ENCODE assay signal across 17 cellular contexts in the genomic region with DNA sequence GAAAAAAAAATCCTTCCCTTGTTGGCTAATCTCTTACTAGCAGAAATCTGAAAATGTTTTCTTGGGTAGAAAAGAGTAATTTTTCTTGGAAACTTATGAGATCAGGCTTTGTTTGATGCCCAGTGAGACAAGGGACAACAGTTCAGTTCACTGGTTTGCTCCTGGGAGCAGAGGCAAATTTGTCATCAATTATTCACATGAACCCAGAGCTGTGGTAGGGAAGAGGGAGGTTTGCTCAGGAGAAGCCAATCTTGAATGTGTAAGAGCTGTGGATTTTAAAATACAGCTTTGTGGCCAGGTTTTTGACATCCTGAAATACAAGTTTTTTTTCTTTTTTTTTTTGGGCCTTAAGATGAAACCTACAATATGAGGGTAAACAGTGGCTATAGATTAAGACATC.
"Had no signal": no experiment of that assay in that cellular context is flagged by ENCODE, and none has a peak within 500 bp of the region (broad histone marks: within the 10 kb centered on the region; RNA-seq: fewer than 3 reads in every experiment).

No MANE protein-coding gene starts in this region.

- H3K27ac ChIP-seq: cardiac muscle cell, dorsolateral prefrontal cortex, ovary, thyroid gland, VCaP had no signal

- H3K36me3 ChIP-seq: cardiac muscle cell, ovary, thyroid gland had no signal

- H3K4me3 ChIP-seq: cardiac muscle cell, dorsolateral prefrontal cortex, lung, mucosa of descending colon, ovary, thyroid gland had no signal

- H3K27me3 ChIP-seq: cardiac muscle cell, dorsolateral prefrontal cortex, ovary, thyroid gland had no signal

- ATAC-seq: activated naive CD8-positive, alpha-beta T cell treated with anti-CD3 and anti-CD28 coated beads, Interleukin-2, amount 50 U/mL, for 24 hours; activated T-helper 17 cell treated with anti-CD3 and anti-CD28 coated beads, Interleukin-2, amount 50 U/mL, for 72 hours; left colon; mucosa of descending colon; naive thymus-derived CD4-positive, alpha-beta T cell; stimulated activated memory B cell treated with anti-CD40 and anti-IgM and Interleukin-4, amounts not matched to agents 10 μg/mL and 1 μg/mL and 100 μg/mL, for 72 hours had no signal

- DNase-seq: activated CD4-positive, alpha-beta T cell treated with anti-CD3 and anti-CD28 coated beads, Interleukin-2, amount 50 U/mL, for 48 hours; activated naive CD4-positive, alpha-beta T cell treated with anti-CD3 and anti-CD28 coated beads for 36 hours; activated naive CD8-positive, alpha-beta T cell treated with anti-CD3 and anti-CD28 coated beads, Interleukin-2, amount 50 U/mL, for 24 hours; aorta; dorsolateral prefrontal cortex; endodermal cell; left colon; mucosa of descending colon; naive thymus-derived CD4-positive, alpha-beta T cell; ovary; stimulated activated CD4-positive, alpha-beta T cell treated with anti-CD3 and anti-CD28 coated beads, Interleukin-2, amount 100 ng/mL, for 48 hours; thyroid gland had no signal

- H3K9me3 ChIP-seq: mucosa of descending colon, ovary, thyroid gland had no signal
